Comparison of ENCODE assay signal across 8 cellular contexts in the genomic region with DNA sequence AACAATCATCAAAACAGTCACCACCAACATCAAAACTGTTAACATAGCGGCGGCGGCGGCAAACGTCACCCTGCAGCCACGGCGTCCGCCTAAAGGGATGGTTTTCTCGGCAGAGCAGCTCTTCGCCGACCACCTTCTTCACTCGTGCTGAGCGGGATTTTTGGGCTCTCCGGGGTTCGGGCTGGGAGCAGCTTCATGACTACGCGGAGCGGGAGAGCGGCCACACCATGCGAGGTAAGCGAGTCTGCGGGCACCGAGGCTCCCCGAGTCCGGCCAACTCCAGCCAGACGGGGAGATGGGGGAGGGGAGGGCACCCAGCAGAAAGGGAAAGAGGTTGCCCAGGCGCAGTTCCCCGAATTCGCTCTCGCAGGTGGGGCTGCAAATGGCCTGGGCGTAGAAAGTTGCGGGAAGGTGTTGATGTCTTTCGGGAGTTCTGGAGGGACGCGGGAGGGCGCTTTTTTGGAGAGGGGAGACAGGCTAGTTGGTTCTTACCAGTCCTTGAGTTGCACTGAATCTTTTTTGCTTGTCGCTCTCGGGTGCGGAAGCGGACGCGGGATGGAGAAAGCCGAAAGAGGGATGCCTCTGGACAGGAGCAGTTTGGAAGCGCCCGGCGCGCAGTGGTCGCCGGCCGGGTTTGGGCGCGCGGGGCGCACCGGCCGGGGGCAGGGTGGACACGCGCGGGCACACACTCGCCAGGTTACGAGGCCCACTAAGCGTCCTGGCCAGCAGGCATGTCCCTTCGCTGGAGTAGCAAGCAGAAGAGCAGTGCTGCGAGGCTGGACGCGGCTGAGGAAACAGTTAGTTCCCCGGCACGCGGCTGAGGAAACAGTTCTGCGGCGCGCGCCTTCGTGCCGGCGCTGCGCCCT. TPM values are rescaled to one million over a fixed set of nuclear protein-coding genes. Genes with fewer than 3 reads are reported as not detected.
DNase-seq lines count a peak whose midpoint lies in the region; ATAC-seq, FAIRE-seq and TF ChIP-seq lines count a peak whose summit lies in the region.

No MANE protein-coding gene starts in this region.

- peaks cover 10% of the 10 kb centered on the region for H3K4me1 ChIP-seq in SJSA1 (replicated peaks)
- H3K4me1 ChIP-seq in endothelial cell of umbilical vein (ENCODE audit: control insufficient read depth, extremely low read depth, insufficient read depth, low read length), result peaks cover 9% of the 10 kb centered on the region

- ATAC-seq in GM19452 (IDR thresholded peaks at IDR 0.05; ENCODE audit: unreplicated experiment), result peak; percentile 6
- no peak for ATAC-seq in omental fat pad (ENCODE audit: low FRiP score)

- FAIRE-seq in endothelial cell of umbilical vein (lab: Jason Lieb, UNC), result no peak

- DNase-seq in AG10803 (ENCODE audit: low read depth) (peak; percentile 9), SJSA1 (ENCODE audit: low read depth in 1 of 2, low spot score in 2 of 2) (peak; percentile 12 to 34), endothelial cell of umbilical vein (ENCODE audit: low read depth, low spot score) (peak; percentile 14), mucosa of gallbladder (ENCODE audit: low spot score) (peak; percentile 14), ureter (ENCODE audit: low spot score) (peak; percentile 42), GF-D8 (lab: John Stamatoyannopoulos, UW) (no peak), omental fat pad (ENCODE audit: low spot score) (no peak)

- CTCF ChIA-PET in endothelial cell of umbilical vein (lab: Charles Lee), result no interaction called here

- H3K36me3 ChIP-seq in SJSA1 (no peaks in the 10 kb centered on the region), endothelial cell of umbilical vein (ENCODE audit: control insufficient read depth in 2 of 2, extremely low read depth in 1 of 2, insufficient read depth in 2 of 2, low read length in 2 of 2) (no peaks in the 10 kb centered on the region)

- TF ChIP-seq CTCF in AG10803 (conservative IDR thresholded peaks at IDR 0.05; ENCODE audit: low read length) (no peak), endothelial cell of umbilical vein (IDR thresholded peaks at IDR 0.05; ENCODE audit: extremely low read depth in 1 of 2, insufficient read depth in 1 of 2, low read depth in 1 of 2, low read length in 2 of 2) (no peak), omental fat pad (IDR thresholded peaks at IDR 0.05) (no peak)

- peak overlapping the region; percentile 74 for H3K4me2 ChIP-seq in endothelial cell of umbilical vein (ENCODE audit: insufficient read depth, low read length)

- BruUV-seq in endothelial cell of umbilical vein (replicated peaks; lab: Mats Ljungman, UMichigan), result no TSS peak

- H2AFZ ChIP-seq in endothelial cell of umbilical vein (ENCODE audit: low read depth, low read length), result peak overlapping the region; percentile 72

- H3K79me2 ChIP-seq in endothelial cell of umbilical vein (ENCODE audit: control insufficient read depth, insufficient read depth, low read length), result no peaks in the 10 kb centered on the region

- H3K27ac ChIP-seq in SJSA1 (no peak overlapping the region), endothelial cell of umbilical vein (ENCODE audit: insufficient read depth, low read depth, low read length) (no peak overlapping the region)

- intact Hi-C loops in endothelial cell of umbilical vein (cut with micrococcal nuclease), result no loop called here

- no peaks in the 10 kb centered on the region for H3K9me1 ChIP-seq in endothelial cell of umbilical vein (replicated peaks; ENCODE audit: control insufficient read depth, extremely low read depth, insufficient read depth, low read length)

- H3K4me3 ChIP-seq in AG10803 (ENCODE audit: low read length), result peak overlapping the region; percentile 73
- H3K4me3 ChIP-seq in SJSA1, result peak overlapping the region; percentile 32
- peak overlapping the region; percentile 36 to 60 (median 38) for H3K4me3 ChIP-seq in endothelial cell of umbilical vein (replicated peaks in 1 of 3; ENCODE audit: insufficient read depth in 1 of 3, low read depth in 1 of 3, low read length in 3 of 3)

- no peak for TF ChIP-seq POLR2A in endothelial cell of umbilical vein (IDR thresholded peaks at IDR 0.05; ENCODE audit: low read depth, low read length)

- POLR2A ChIA-PET in endothelial cell of umbilical vein (lab: Charles Lee), result no interaction called here

- H3K9me3 ChIP-seq in SJSA1 (replicated peaks) (no peaks in the 10 kb centered on the region), endothelial cell of umbilical vein (replicated peaks; ENCODE audit: control insufficient read depth, insufficient read depth, low read length) (no peaks in the 10 kb centered on the region)

- H3K27me3 ChIP-seq in SJSA1 (replicated peaks) (peaks cover 51% of the 10 kb centered on the region), endothelial cell of umbilical vein (ENCODE audit: control insufficient read depth in 2 of 2, insufficient read depth in 2 of 2, low read length in 2 of 2) (peaks cover 34 to 60% of the 10 kb centered on the region in 2 experiments)

- dilution Hi-C loops in endothelial cell of umbilical vein (cut with MboI; ENCODE audit: extremely low pct_ligation_motif_present, low sequenced_read_pairs), result no loop called here

- no peaks in the 10 kb centered on the region for H4K20me1 ChIP-seq in endothelial cell of umbilical vein (replicated peaks; ENCODE audit: control insufficient read depth, extremely low read depth, insufficient read depth, low read length)

- no peak overlapping the region for H3K9ac ChIP-seq in endothelial cell of umbilical vein (replicated peaks; ENCODE audit: extremely low read depth, insufficient read depth, low read length)

TF ChIP-seq in endothelial cell of umbilical vein, 7 proteins besides CTCF, POLR2A, EP300 and RAD21:
- TF ChIP-seq POLR2AphosphoS5 (IDR thresholded peaks at IDR 0.05; ENCODE audit: insufficient read depth, low read depth, low read length) (no peak), EZH2 (IDR thresholded peaks at IDR 0.05; ENCODE audit: borderline replicate concordance, low read depth, low read length, severe bottlenecking) (no peak), GATA2 (IDR thresholded peaks at IDR 0.05; ENCODE audit: insufficient read depth, insufficient read length, low read depth, low read length) (no peak), FOS (IDR thresholded peaks at IDR 0.05; ENCODE audit: borderline replicate concordance, insufficient read depth, low read length) (no peak), JUN (IDR thresholded peaks at IDR 0.05; ENCODE audit: borderline replicate concordance, insufficient read depth, insufficient read length, low read depth) (no peak), MYC (IDR thresholded peaks at IDR 0.05; ENCODE audit: low read depth, low read length) (no peak)
- TF ChIP-seq, protein P1, sequence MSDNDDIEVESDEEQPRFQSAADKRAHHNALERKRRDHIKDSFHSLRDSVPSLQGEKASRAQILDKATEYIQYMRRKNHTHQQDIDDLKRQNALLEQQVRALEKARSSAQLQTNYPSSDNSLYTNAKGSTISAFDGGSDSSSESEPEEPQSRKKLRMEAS (IDR thresholded peaks at IDR 0.05; ENCODE audit: insufficient read depth, insufficient read length), result no peak
TF ChIP-seq in endothelial cell of umbilical vein: peak in this region for 0.

RNA-seq across cellular contexts. Expression of a gene that starts 0.8 kb away (rescaled TPM):
- total RNA-seq in SJSA1 (2014; rRNA removed; shearing (Covaris generic)), result not detected in 2 replicates
- total RNA-seq in endothelial cell of umbilical vein (not detected in 2 replicates), mucosa of gallbladder (6.5 TPM), ureter (3.0 TPM), omental fat pad (1 to 10 TPM in 3 of 4 donors, under 1 TPM in 1; 0.50 to 2.8 (median 2.1) TPM)
- not detected in 2 replicates for polyA plus RNA-seq in endothelial cell of umbilical vein
- not detected in 2 replicates for polyA plus RNA-seq in endothelial cell of umbilical vein (2011; cell fraction: cytosol; rRNA removed)
- polyA plus RNA-seq in endothelial cell of umbilical vein (2011; cell fraction: nucleus; rRNA removed), result not detected in 2 replicates
- polyA plus RNA-seq in endothelial cell of umbilical vein (2012), result not detected in 2 replicates
- polyA minus RNA-seq in endothelial cell of umbilical vein, result not detected in 2 replicates
- polyA minus RNA-seq in endothelial cell of umbilical vein (2011; cell fraction: cytosol; rRNA and poly(A)+ RNA removed), result not detected
- not detected in 2 replicates for polyA minus RNA-seq in endothelial cell of umbilical vein (2011; cell fraction: nucleus; rRNA and poly(A)+ RNA removed)

Comparison
In these comparisons a context has a peak if more than half of its experiments do, and no peak if none do; other contexts are left out.
1. DNase-seq: peak in AG10803 (single experiment), SJSA1 (2 of 2), endothelial cell of umbilical vein (single experiment), mucosa of gallbladder (single experiment) and ureter (single experiment); none in GF-D8 (single experiment) and omental fat pad (single experiment).
2. Peak in every context shown above with its lines, with median percentiles within 50 percentile points of each other: H3K4me3 ChIP-seq.